1 cellular context compared by ENCODE assay signal in the genomic region with DNA sequence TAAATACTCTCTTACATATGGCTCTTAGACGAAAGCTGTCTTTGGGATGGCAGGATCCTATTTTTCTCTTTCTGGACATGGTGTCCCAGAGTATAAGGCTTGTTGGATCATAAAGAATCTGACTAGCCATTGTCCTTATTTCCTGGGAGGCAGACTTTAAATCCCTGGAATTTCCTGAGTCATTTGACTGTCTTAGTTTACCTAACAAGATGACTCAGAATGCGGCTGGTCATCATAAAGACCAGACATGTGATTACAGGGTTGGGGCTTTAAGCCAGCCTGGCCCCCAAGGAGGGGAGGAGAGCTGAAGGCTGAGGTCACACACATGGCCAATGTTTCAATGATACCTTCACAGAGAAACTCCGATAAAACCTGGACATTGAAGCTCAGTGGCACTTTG.
TF ChIP-seq lines count a peak whose summit lies in the region.

No MANE protein-coding gene starts in this region.

TF ChIP-seq in IMR-90, 13 proteins besides CTCF, POLR2A, EP300 and RAD21 (continued from another document):
- TF ChIP-seq, protein P1, sequence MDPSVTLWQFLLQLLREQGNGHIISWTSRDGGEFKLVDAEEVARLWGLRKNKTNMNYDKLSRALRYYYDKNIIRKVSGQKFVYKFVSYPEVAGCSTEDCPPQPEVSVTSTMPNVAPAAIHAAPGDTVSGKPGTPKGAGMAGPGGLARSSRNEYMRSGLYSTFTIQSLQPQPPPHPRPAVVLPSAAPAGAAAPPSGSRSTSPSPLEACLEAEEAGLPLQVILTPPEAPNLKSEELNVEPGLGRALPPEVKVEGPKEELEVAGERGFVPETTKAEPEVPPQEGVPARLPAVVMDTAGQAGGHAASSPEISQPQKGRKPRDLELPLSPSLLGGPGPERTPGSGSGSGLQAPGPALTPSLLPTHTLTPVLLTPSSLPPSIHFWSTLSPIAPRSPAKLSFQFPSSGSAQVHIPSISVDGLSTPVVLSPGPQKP (IDR thresholded peaks at IDR 0.05; ENCODE audit: borderline replicate concordance, low read depth, low read length), result no peak
- TF ChIP-seq RCOR1 (IDR thresholded peaks at IDR 0.05; ENCODE audit: insufficient replicate concordance, low read length) (no peak), CEBPB (IDR thresholded peaks at IDR 0.05; ENCODE audit: low read depth, low read length) (no peak), FOS (IDR thresholded peaks at IDR 0.05; ENCODE audit: low read depth, low read length) (peak; percentile 85), MXI1 (IDR thresholded peaks at IDR 0.05; ENCODE audit: borderline replicate concordance, low read depth, low read length) (no peak), MAZ (IDR thresholded peaks at IDR 0.05; ENCODE audit: borderline replicate concordance, low read depth, low read length) (peak; percentile 90)
TF ChIP-seq in IMR-90: peak in this region for 4.
